Comparison of ENCODE assay signal across 8 cellular contexts in genomic region chr12:1594295-1595025, GRCh38. TPM values are rescaled to one million over a fixed set of nuclear protein-coding genes. Genes with fewer than 3 reads are reported as not detected.
A peak's percentile ranks its signal among the peaks of the same experiment; 100 is the strongest.
DNase-seq lines count a peak whose midpoint lies in the region; ATAC-seq and TF ChIP-seq lines count a peak whose summit lies in the region.

A gene with protein sequence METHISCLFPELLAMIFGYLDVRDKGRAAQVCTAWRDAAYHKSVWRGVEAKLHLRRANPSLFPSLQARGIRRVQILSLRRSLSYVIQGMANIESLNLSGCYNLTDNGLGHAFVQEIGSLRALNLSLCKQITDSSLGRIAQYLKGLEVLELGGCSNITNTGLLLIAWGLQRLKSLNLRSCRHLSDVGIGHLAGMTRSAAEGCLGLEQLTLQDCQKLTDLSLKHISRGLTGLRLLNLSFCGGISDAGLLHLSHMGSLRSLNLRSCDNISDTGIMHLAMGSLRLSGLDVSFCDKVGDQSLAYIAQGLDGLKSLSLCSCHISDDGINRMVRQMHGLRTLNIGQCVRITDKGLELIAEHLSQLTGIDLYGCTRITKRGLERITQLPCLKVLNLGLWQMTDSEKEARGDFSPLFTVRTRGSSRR (minus strand): TSS chr12:1594581. CDS start chr12:1594066, 515 bp downstream.

- H3K27me3 ChIP-seq in H7 (ENCODE audit: control insufficient read depth, insufficient read depth, low read length), result peaks cover 47% of the 10 kb centered on the region
- no peaks in the 10 kb centered on the region for H3K27me3 ChIP-seq in MG63
- no peaks in the 10 kb centered on the region for H3K27me3 ChIP-seq in SJSA1 (replicated peaks)
- no peaks in the 10 kb centered on the region for H3K27me3 ChIP-seq in gastroesophageal sphincter

- H3K4me3 ChIP-seq in H7 (ENCODE audit: insufficient read depth, low read depth, low read length), result peak within 1 kb of the TSS; percentile 68
- peak within 1 kb of the TSS; percentile 59 for H3K4me3 ChIP-seq in MG63
- H3K4me3 ChIP-seq in SJSA1, result peak within 1 kb of the TSS; percentile 99
- H3K4me3 ChIP-seq in gastroesophageal sphincter, result peak within 1 kb of the TSS; percentile 89 to 98

- ATAC-seq in gastroesophageal sphincter, result peak; percentile 87

- DNase-seq in H7 (peak; percentile 95), MG63 (peak; percentile 91), SJSA1 (ENCODE audit: low read depth in 1 of 2, low spot score in 2 of 2) (peak; percentile 66 to 90), nucleus accumbens (lab: John Stamatoyannopoulos, UW) (peak in 55 of 56 donors; percentile 57 to 94 (median 85)), superior temporal gyrus (ENCODE audit: extremely low spot score) (peak; percentile 90)
- DNase-seq in activated naive CD4-positive, alpha-beta T cell treated with Interleukin-2 at 50 U/mL for 16 hours, result peak; percentile 92

- no peak for TF ChIP-seq EP300 in gastroesophageal sphincter (IDR thresholded peaks at IDR 0.05)

- H3K4me1 ChIP-seq in ES-I3 (ENCODE audit: insufficient read depth, low read length) (peaks cover 18% of the 10 kb centered on the region), SJSA1 (replicated peaks) (peaks cover 55% of the 10 kb centered on the region), gastroesophageal sphincter (peaks cover 3 to 58% (median 27%) of the 10 kb centered on the region in 3 donors)

- H3K9me3 ChIP-seq in ES-I3 (ENCODE audit: control insufficient read depth, insufficient read depth, low read length) (no peaks in the 10 kb centered on the region), MG63 (no peaks in the 10 kb centered on the region; the same call in 1 of the 2 replicates), SJSA1 (replicated peaks) (peaks cover 3% of the 10 kb centered on the region; the same call in 1 of the 2 replicates), gastroesophageal sphincter (no peaks in the 10 kb centered on the region)

- H3K27ac ChIP-seq in SJSA1 (peak within 1 kb of the TSS; percentile 86), gastroesophageal sphincter (peak within 1 kb of the TSS; percentile 76 to 98 (median 96))

- WGBS in gastroesophageal sphincter (ENCODE audit: low coverage in 1 of 2), 2 donors, result 0% methylated on average over 6 of the region's 111 CpGs; no CpG with 5 or more reads in 1 of the 2 donors

- H3K9ac ChIP-seq in ES-I3 (ENCODE audit: low read depth, low read length), result peak within 1 kb of the TSS; percentile 59

- no peak for TF ChIP-seq CTCF in gastroesophageal sphincter (IDR thresholded peaks at IDR 0.05)

- peak; percentile 30 to 57 for TF ChIP-seq POLR2A in gastroesophageal sphincter (IDR thresholded peaks at IDR 0.05)

- H3K36me3 ChIP-seq in ES-I3 (ENCODE audit: insufficient read depth, low read length), result no peaks in the 10 kb centered on the region
- H3K36me3 ChIP-seq in H7 (replicated peaks; ENCODE audit: control insufficient read depth, insufficient read depth, low read length), result no peaks in the 10 kb centered on the region
- peaks cover 57% of the 10 kb centered on the region for H3K36me3 ChIP-seq in MG63
- H3K36me3 ChIP-seq in SJSA1, result peaks cover 18% of the 10 kb centered on the region
- no peaks in the 10 kb centered on the region for H3K36me3 ChIP-seq in gastroesophageal sphincter

RNA-seq across cellular contexts. Expression of the gene that starts here (rescaled TPM):
- 20.8 and 21.4 TPM in 2 replicates for total RNA-seq in H7 (2014; rRNA removed; shearing (Covaris generic))
- 9.1 and 11.9 TPM in 2 replicates for total RNA-seq in MG63 (2014; rRNA removed; shearing (Covaris generic); ENCODE audit: low replicate concordance)
- 8.1 and 16.1 TPM in 2 replicates for total RNA-seq in SJSA1 (2014; rRNA removed; shearing (Covaris generic))
- total RNA-seq in gastroesophageal sphincter, result 10 to 100 TPM; 10.9 to 16.4 (median 13.1) TPM

Comparison
In these comparisons a context has a peak if more than half of its experiments do, and no peak if none do; other contexts are left out.
1. Peak in every context shown above with its lines: DNase-seq, ATAC-seq, H3K4me3 ChIP-seq and H3K27ac ChIP-seq.